ENCODE assay signal across 18 cellular contexts in genomic region chr13:72144625-72145024, GRCh38.
"Had no signal": no experiment of that assay in that cellular context is flagged by ENCODE, and none has a peak within 500 bp of the region (broad histone marks: within the 10 kb centered on the region; RNA-seq: fewer than 3 reads in every experiment).

No MANE protein-coding gene starts in this region.

- H3K9me3 ChIP-seq: adrenal gland, MG63, SJCRH30 had no signal

- DNase-seq: activated CD4-positive, alpha-beta T cell treated with anti-CD3 and anti-CD28 coated beads for 4 hours; activated CD8-positive, alpha-beta memory T cell treated with anti-CD3 and anti-CD28 coated beads, Interleukin-2, amount 50 U/mL, for 48 hours; activated CD8-positive, alpha-beta T cell treated with anti-CD3 and anti-CD28 coated beads for 36 hours; activated naive CD4-positive, alpha-beta T cell treated with anti-CD3 and anti-CD28 coated beads, Interleukin-2, amount 50 U/mL, for 16 hours; activated naive CD8-positive, alpha-beta T cell treated with anti-CD3 and anti-CD28 coated beads, Interleukin-2, amount 10 ng/mL, durations not matched to agents 7 days and 5 days; activated T-cell treated with anti-CD3 and anti-CD28 coated beads, Interleukin-2, amount 50 U/mL, for 1 hour; adrenal gland; anterior cingulate cortex; MG63; NCI-H1105; NCI-H1436; NCI-H1694 treated with DMSO at 0.1 percent for 48 hours; NCI-H2029 treated with DMSO at 0.1 percent for 48 hours; NCI-H524; PC-9; Right ventricle myocardium superior; SJCRH30 had no signal

- H2AFZ ChIP-seq: PC-9 had no signal

- ATAC-seq: activated CD4-positive, CD25-positive, alpha-beta regulatory T cell treated with anti-CD3 and anti-CD28 coated beads, Interleukin-2, amount 50 U/mL, for 24 hours; activated CD8-positive, alpha-beta T cell treated with anti-CD3 and anti-CD28 coated beads for 36 hours had no signal

- H3K4me3 ChIP-seq: adrenal gland, MG63, PC-9, SJCRH30 had no signal

- H3K27ac ChIP-seq: adrenal gland, PC-9, SJCRH30 had no signal

- H3K4me1 ChIP-seq: SJCRH30 had no signal

- H3K4me2 ChIP-seq: PC-9 had no signal

- H3K36me3 ChIP-seq: adrenal gland, MG63, SJCRH30 had no signal

- H3K27me3 ChIP-seq: adrenal gland, MG63, SJCRH30 had no signal
